8 cellular contexts compared by ENCODE assay signal in the genomic region with DNA sequence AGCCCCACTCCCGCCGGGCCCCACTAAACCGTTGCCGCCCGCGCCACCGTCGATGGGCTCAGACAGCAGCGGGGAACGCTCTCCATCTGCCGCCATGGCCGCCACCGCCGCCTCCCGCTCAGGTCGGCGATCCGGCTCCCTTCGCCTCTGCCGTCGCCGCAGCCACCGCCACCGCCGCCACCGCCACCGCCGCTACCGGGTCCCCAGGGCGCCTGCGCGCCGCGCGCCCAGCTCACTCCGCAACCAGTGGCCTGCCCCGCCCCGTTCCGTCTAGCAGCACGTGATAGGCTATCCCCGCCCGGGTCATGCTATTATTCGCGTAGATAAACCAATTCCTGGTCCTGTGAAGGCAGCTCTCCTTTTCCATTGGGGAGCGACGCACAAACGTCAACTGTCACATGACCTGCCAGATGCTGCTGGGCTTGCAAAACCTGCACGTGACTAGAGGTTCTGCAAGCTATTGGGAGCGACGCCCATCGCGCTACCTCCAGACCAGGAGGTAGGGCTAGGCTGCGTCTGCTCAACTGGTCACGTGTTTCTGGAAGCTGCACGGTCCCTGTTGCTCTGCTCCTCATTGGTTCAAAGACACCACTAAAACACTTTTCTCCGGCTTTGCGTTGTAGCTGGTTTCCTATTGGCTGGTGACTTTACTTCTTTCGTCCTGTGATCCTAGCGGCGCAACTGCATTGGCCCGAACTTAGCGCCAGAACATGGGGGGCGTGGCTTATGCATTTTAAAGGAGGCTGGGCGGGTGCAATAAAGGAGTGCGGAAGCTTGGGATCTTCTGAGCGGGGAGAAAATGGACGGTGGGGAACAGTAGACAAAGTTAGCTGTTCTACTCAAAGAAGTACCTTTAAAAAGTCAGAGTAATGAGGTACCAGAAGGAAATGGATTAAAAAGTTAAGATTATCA. TPM values are rescaled to one million over a fixed set of nuclear protein-coding genes. Genes with fewer than 3 reads are reported as not detected.
DNase-seq lines count a peak whose midpoint lies in the region; ATAC-seq and TF ChIP-seq lines count a peak whose summit lies in the region.

Gene PIP4P1 (minus strand): TSS at position 205 of the 912 bp plus-strand sequence. CDS start 109 bp downstream, at position 96.

- no peaks in the 10 kb centered on the region for H3K27me3 ChIP-seq in lung (ENCODE audit: control insufficient read depth, insufficient read depth)

- no peak for TF ChIP-seq CTCF in GM20000 (IDR thresholded peaks at IDR 0.05; ENCODE audit: extremely low read depth, missing control alignments)
- TF ChIP-seq CTCF in lung (IDR thresholded peaks at IDR 0.05; ENCODE audit: control extremely low read depth, extremely low read depth), result no peak

- DNase-seq in CMK (ENCODE audit: low read depth) (peak; percentile 99), GM20000 (ENCODE audit: low spot score) (peak; percentile 94), HT-29 (ENCODE audit: low spot score) (peak; percentile 95), NOMO-1 (lab: John Stamatoyannopoulos, UW; ENCODE audit: unreplicated experiment in 2 of 2) (peak; percentile 99 to 100), lung (ENCODE audit: low spot score) (peak; percentile 99)
- DNase-seq in effector CD8-positive, alpha-beta T cell (lab: John Stamatoyannopoulos, UW), result peak; percentile 97
- DNase-seq in stimulated activated CD4-positive, alpha-beta T cell treated with anti-CD3 and anti-CD28 coated beads, TNF-alpha, amount 100 ng/mL, for 4 hours (ENCODE audit: low read depth in 3 of 3), result peak; percentile 93 to 97 (median 95)

- H3K36me3 ChIP-seq in lung (ENCODE audit: control insufficient read depth in 2 of 2, insufficient read depth in 2 of 2, low read length in 2 of 2), result peaks cover 12 to 24% of the 10 kb centered on the region in 2 donors

- 0 to 1% methylated on average over 50 to 67 of the region's 67 CpGs for WGBS in lung, 2 donors

- peak within 1 kb of the TSS; percentile 90 for H3K4me3 ChIP-seq in lung

- ATAC-seq in lung (ENCODE audit: insufficient read depth, low FRiP score), result peak; percentile 94

- CTCF ChIA-PET in activated CD8-positive, alpha-beta memory T cell treated with anti-CD3 and anti-CD28 coated beads for 36 hours (lab: Charles Lee), result interaction anchor here (0.6 to 2.2 kb wide), 5 partner anchors 8 to 152 kb away, joined by 3 to 6 read pairs (median 4); partner anchors contain the start of genes PARP2 and PNP

- peaks cover 7 to 11% of the 10 kb centered on the region in 2 donors for H3K4me1 ChIP-seq in lung (ENCODE audit: control insufficient read depth in 2 of 2, insufficient read depth in 2 of 2, low read length in 2 of 2)

- H3K9me3 ChIP-seq in lung (ENCODE audit: control insufficient read depth in 2 of 2, insufficient read depth in 1 of 2, low read length in 1 of 2), result no peaks in the 10 kb centered on the region

- peak within 1 kb of the TSS; percentile 80 to 97 for H3K27ac ChIP-seq in lung (ENCODE audit: low read depth in 1 of 2, low read length in 1 of 2)

- POLR2A ChIA-PET in activated CD8-positive, alpha-beta memory T cell treated with anti-CD3 and anti-CD28 coated beads for 36 hours (lab: Charles Lee), result interaction anchor here (0.6 to 1.7 kb wide), 6 partner anchors 8 to 128 kb away, joined by 3 to 19 read pairs (median 6); partner anchors contain the start of genes CCNB1IP1, PARP2 and PNP

RNA-seq across cellular contexts. Expression of gene PIP4P1, which starts in this region (rescaled TPM):
- total RNA-seq in HT-29 (2014; rRNA removed; shearing (Covaris generic)), result 33.1 and 35.7 TPM in 2 replicates
- 10 to 100 TPM; 27.1 to 28.0 TPM for total RNA-seq in activated CD8-positive, alpha-beta memory T cell treated with anti-CD3 and anti-CD28 coated beads for 36 hours
- total RNA-seq in lung, result 10 to 100 TPM; 22.2 to 35.6 TPM
- polyA plus RNA-seq in lung, result 10 to 100 TPM; 27.4 to 46.7 TPM

Comparison
In these comparisons a context has a peak if more than half of its experiments do, and no peak if none do; other contexts are left out.
1. Peak in every context shown above with its lines: DNase-seq, ATAC-seq, H3K4me3 ChIP-seq and H3K27ac ChIP-seq.